13 cellular contexts compared by ENCODE assay signal in genomic region chr18:43789234-43790000, GRCh38.
DNase-seq lines count a peak whose midpoint lies in the region; ATAC-seq, FAIRE-seq and TF ChIP-seq lines count a peak whose summit lies in the region.
"Had no signal": no experiment of that assay in that cellular context is flagged by ENCODE, and none has a peak within 500 bp of the region (broad histone marks: within the 10 kb centered on the region; RNA-seq: fewer than 3 reads in every experiment).

No MANE protein-coding gene starts in this region.

- no peaks in the 10 kb centered on the region for H3K9me3 ChIP-seq in PC-3 (ENCODE audit: low read length)
- H3K9me3 ChIP-seq: mucosa of descending colon had no signal

- DNase-seq in DMS79 treated with DMSO at 0.1 percent for 48 hours (lab: John Stamatoyannopoulos, UW) (peak; percentile 8), DMS79 (lab: John Stamatoyannopoulos, UW) (no peak), PC-3 (no peak), foreskin keratinocyte (no peak), renal cortical epithelial cell (ENCODE audit: low read depth) (peak; percentile 47), H54 (ENCODE audit: insufficient read length, low spot score) (no peak)
- DNase-seq in central memory CD4-positive, alpha-beta T cell, result no peak
- DNase-seq: 8988T; activated CD8-positive, alpha-beta memory T cell treated with anti-CD3 and anti-CD28 coated beads, Interleukin-2, amount 50 U/mL, for 4 hours; effector memory CD4-positive, alpha-beta T cell; KBM-7; mucosa of descending colon had no signal

- BruUV-seq in PC-3 (replicated peaks; lab: Mats Ljungman, UMichigan), result no TSS peak

- H3K36me3 ChIP-seq in PC-3 (ENCODE audit: low read depth, low read length), result no peaks in the 10 kb centered on the region

- intact Hi-C loops in PC-3 (cut with micrococcal nuclease), result loop anchor here (5.0 to 10.0 kb wide), 2 partner anchors 308 to 1105 kb away; no protein-coding TSS in a partner anchor

- H2AFZ ChIP-seq in PC-3 (ENCODE audit: low read length), result no peak overlapping the region

- POLR2A ChIA-PET in PC-3 (lab: Charles Lee; ENCODE audit: unreplicated experiment), result no interaction called here

- H3K79me2 ChIP-seq in PC-3 (ENCODE audit: low read length), result no peaks in the 10 kb centered on the region

- no peaks in the 10 kb centered on the region for H3F3A ChIP-seq in PC-3 (ENCODE audit: low read length, unreplicated experiment)

- peak; percentile 33 for TF ChIP-seq CTCF in PC-3 (conservative IDR thresholded peaks at IDR 0.05; ENCODE audit: low read depth, low read length)
- peak; percentile 33 for TF ChIP-seq CTCF in foreskin keratinocyte (conservative IDR thresholded peaks at IDR 0.05)

- H3K9ac ChIP-seq in PC-3 (ENCODE audit: low read length), result no peak overlapping the region

- no peaks in the 10 kb centered on the region for H4K20me1 ChIP-seq in PC-3 (ENCODE audit: low read length)

- H3K9me2 ChIP-seq in PC-3 (replicated peaks; ENCODE audit: low read length), result no peaks in the 10 kb centered on the region

- TF ChIP-seq POLR2A in H54 (IDR thresholded peaks at IDR 0.05; ENCODE audit: low read depth, low read length), result no peak

- H3K27ac ChIP-seq in PC-3 (ENCODE audit: low read length), result no peak overlapping the region
- no peak overlapping the region for H3K27ac ChIP-seq in foreskin keratinocyte

- no peaks in the 10 kb centered on the region for H3K27me3 ChIP-seq in PC-3 (ENCODE audit: low read length)
- H3K27me3 ChIP-seq in foreskin keratinocyte, result no peaks in the 10 kb centered on the region

- no peak overlapping the region for H3K4me3 ChIP-seq in PC-3 (ENCODE audit: low read length)
- H3K4me3 ChIP-seq: mucosa of descending colon had no signal

- ATAC-seq in PC-3 (peak; percentile 52; the same call in 1 of the 2 replicates), foreskin keratinocyte (no peak), GM21529 (IDR thresholded peaks at IDR 0.05; ENCODE audit: unreplicated experiment) (no peak)
- ATAC-seq: mucosa of descending colon had no signal

- CTCF ChIA-PET in PC-3 (lab: Charles Lee), result interaction anchor here (0.6 kb wide), 1 partner anchor 12 kb away, joined by 3 read pairs; no protein-coding TSS in a partner anchor

- no peak overlapping the region for H3K4me2 ChIP-seq in PC-3 (ENCODE audit: low read length)

- FAIRE-seq in H54 (lab: Jason Lieb, UNC), result no peak

- H3K4me1 ChIP-seq in PC-3 (ENCODE audit: insufficient read depth, low read length) (peaks cover 6% of the 10 kb centered on the region; the same call in 1 of the 2 replicates), foreskin keratinocyte (no peaks in the 10 kb centered on the region)

Comparison
In these comparisons a context has a peak if more than half of its experiments do, and no peak if none do; other contexts are left out.
1. DNase-seq: peak in DMS79 treated with DMSO at 0.1 percent for 48 hours (single experiment) and renal cortical epithelial cell (single experiment); none in DMS79 (single experiment), PC-3 (single experiment), foreskin keratinocyte (0 of 2), H54 (single experiment) and central memory CD4-positive, alpha-beta T cell (single experiment).